3 cellular contexts compared by ENCODE assay signal in the genomic region with DNA sequence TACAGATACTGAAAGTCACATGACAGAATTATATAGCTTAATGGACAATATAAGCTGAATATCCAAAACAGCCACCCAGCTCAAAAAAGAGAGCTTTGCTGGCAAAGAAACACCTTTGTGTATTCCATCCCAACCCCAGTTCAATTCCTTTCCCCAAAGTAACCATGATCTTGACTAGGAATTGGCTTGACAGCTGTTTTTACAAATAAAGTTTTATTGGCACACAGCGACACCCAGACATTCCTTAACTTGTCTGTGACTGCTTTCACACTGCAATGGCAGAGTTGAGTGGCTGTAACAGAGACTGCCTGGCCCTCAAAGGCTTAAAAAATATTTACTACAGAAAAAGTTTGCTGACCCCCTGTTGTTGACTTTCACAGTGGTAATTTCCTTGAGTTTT.
A peak's percentile ranks its signal among the peaks of the same experiment; 100 is the strongest.
TF ChIP-seq lines count a peak whose summit lies in the region.

No MANE protein-coding gene starts in this region.

TF ChIP-seq in HepG2, 621 proteins besides CTCF, POLR2A, EP300 and RAD21:
- TF ChIP-seq ZBTB40 (IDR thresholded peaks at IDR 0.05) (no peak), ZBTB40 (CRISPR knock-in tag; IDR thresholded peaks at IDR 0.05) (peak; percentile 93), MIXL1 (CRISPR knock-in tag; IDR thresholded peaks at IDR 0.05) (no peak)

TF ChIP-seq in GM12878, 131 proteins besides CTCF, POLR2A, EP300 and RAD21:
- TF ChIP-seq STAT1 (conservative IDR thresholded peaks at IDR 0.05) (no peak), PML (IDR thresholded peaks at IDR 0.05; ENCODE audit: low read length) (no peak), ZBTB40 (IDR thresholded peaks at IDR 0.05; ENCODE audit: borderline replicate concordance) (peak; percentile 55; the same call in 1 of the 2 replicates), ELK1 (IDR thresholded peaks at IDR 0.05; ENCODE audit: low read depth, low read length) (no peak)
TF ChIP-seq in GM12878: peak in this region for 1.

TF ChIP-seq in K562, 482 proteins besides CTCF, POLR2A, EP300 and RAD21:
- peak; percentile 87 for TF ChIP-seq ZBTB40 (IDR thresholded peaks at IDR 0.05)
- peak; percentile 58 for TF ChIP-seq ZBTB40 (CRISPR knock-in tag; IDR thresholded peaks at IDR 0.05)
- TF ChIP-seq TFE3 (CRISPR knock-in tag; IDR thresholded peaks at IDR 0.05), result 0 out of 2 replicates have a peak, but pooled peaks have one; percentile 13
- TF ChIP-seq GTF3C2 (IDR thresholded peaks at IDR 0.05; ENCODE audit: borderline replicate concordance, extremely low read depth, insufficient read length), result no peak
